8 cellular contexts compared by ENCODE assay signal in the genomic region with DNA sequence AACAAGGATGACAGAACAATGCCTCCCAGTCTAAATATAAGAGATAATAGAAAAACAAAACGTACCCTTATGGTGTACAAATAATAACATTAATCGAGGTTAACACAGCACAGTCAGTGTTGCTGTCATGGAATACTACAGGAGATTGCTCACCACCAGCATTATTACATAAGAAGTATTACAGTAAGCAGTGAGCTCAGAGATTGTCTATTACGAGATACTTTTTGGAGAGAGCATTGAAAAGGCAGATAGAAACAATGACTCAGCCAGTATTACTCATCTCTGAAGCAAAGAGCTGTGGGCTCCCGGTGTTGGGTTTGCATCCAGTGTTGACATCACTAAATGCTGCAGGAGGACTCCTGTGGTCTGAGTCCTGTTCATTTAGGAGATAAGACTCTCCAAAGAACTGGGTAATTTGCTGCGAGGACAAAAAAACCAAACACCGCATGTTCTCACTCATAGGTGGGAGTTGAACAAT.
DNase-seq lines count a peak whose midpoint lies in the region; ATAC-seq and TF ChIP-seq lines count a peak whose summit lies in the region.

No MANE protein-coding gene starts in this region.

- TF ChIP-seq CTCF in astrocyte of the spinal cord (IDR thresholded peaks at IDR 0.05; ENCODE audit: low read depth, low read length) (no peak), nephron progenitor cell (IDR thresholded peaks at IDR 0.05) (no peak)

- ATAC-seq in GM21360 (IDR thresholded peaks at IDR 0.05; ENCODE audit: unreplicated experiment) (peak; percentile 63), HG03565 (IDR thresholded peaks at IDR 0.05; ENCODE audit: unreplicated experiment) (peak; percentile 65)

- in situ Hi-C loops in astrocyte of the spinal cord (cut with HindIII; ENCODE audit: low sequenced_read_pairs): no loop called here

- peaks cover 15% of the 10 kb centered on the region for H3K4me1 Mint-ChIP-seq in nephron progenitor cell

- H3K4me3 Mint-ChIP-seq in nephron progenitor cell: no peak overlapping the region

- no peak overlapping the region for H3K4me3 ChIP-seq in astrocyte of the spinal cord (ENCODE audit: low read depth, low read length)

- DNase-seq in Daoy (ENCODE audit: low read depth) (peak; percentile 91), astrocyte of the spinal cord (ENCODE audit: low read depth, low spot score) (peak; percentile 97), nephron progenitor cell (no peak), ureter (ENCODE audit: low spot score) (no peak), germinal center (ENCODE audit: low spot score) (no peak), NCI-H1436 (lab: John Stamatoyannopoulos, UW) (no peak)

- H3K36me3 Mint-ChIP-seq in nephron progenitor cell (ENCODE audit: low read depth): no peaks in the 10 kb centered on the region

- peak overlapping the region; percentile 39 for H3K27ac Mint-ChIP-seq in nephron progenitor cell

- no peaks in the 10 kb centered on the region for H3K27me3 Mint-ChIP-seq in nephron progenitor cell (ENCODE audit: low read depth, poor library complexity)

- H3K9me3 Mint-ChIP-seq in nephron progenitor cell: no peaks in the 10 kb centered on the region

Comparison
In these comparisons a context has a peak if more than half of its experiments do, and no peak if none do; other contexts are left out.
1. DNase-seq: peak in Daoy (single experiment) and astrocyte of the spinal cord (single experiment); none in nephron progenitor cell (single experiment), ureter (single experiment), germinal center (single experiment) and NCI-H1436 (single experiment).